ENCODE assay signal across 1 cellular context in the genomic region with DNA sequence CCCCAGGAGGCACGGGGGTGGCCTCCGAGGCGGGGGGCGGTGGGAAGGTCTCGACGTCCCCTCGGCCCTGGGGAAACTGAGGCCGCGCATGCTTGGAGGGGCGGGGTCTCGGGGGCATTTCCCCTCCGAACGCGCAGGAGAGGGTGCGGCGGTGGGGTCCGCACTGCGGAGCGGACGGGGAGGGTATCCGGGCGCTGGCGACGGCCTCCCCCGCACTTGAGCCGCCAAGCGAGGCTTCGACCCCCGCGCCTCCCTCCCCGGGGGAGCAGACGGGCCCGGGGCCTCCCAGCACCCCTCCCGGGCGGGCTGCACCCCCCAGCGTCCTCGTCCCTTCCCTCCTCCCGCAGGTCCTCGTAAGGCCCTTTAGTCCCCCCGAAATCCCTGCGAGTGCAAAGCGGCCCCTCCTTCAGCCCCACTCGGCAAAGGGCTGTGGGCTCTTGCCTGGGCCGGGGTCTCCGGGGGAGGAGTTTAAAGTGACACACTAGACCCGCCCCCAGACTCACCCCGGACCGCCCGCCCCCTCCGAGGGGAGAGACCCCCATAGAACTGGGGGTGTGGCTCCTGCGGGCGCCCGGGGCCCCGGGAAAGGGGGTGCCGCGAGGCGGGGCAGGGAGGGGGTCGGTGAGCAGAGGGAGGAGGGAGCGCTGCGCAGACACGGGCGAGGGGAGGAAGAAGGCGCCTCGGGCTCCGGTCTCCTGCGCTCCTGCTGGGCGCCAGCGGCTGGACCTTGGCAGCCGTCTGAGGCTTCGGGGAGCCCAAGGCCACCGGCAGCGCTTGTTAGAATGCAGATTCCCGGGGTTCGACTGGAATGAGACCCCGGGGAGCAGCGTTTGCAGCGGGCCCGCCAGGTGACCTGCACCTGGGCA.
TF ChIP-seq lines count a peak whose summit lies in the region.

No MANE protein-coding gene starts in this region.

TF ChIP-seq in HepG2, 621 proteins besides CTCF, POLR2A, EP300 and RAD21:
- no peak for TF ChIP-seq MEF2D (CRISPR knock-in tag; IDR thresholded peaks at IDR 0.05)
- peak; percentile 63 for TF ChIP-seq ZNF777 (CRISPR knock-in tag; IDR thresholded peaks at IDR 0.05)
- TF ChIP-seq EEA1 (CRISPR knock-in tag; IDR thresholded peaks at IDR 0.05; ENCODE audit: borderline replicate concordance): no peak
- 0 out of 2 replicates have a peak, but pooled peaks have one; percentile 10 for TF ChIP-seq ZNF263 (CRISPR knock-in tag; IDR thresholded peaks at IDR 0.05)
- peak; percentile 13 for TF ChIP-seq HNRNPLL (IDR thresholded peaks at IDR 0.05; ENCODE audit: low read depth, low read length, poor library complexity, severe bottlenecking)
